Comparison of ENCODE assay signal across 14 cellular contexts in the genomic region with DNA sequence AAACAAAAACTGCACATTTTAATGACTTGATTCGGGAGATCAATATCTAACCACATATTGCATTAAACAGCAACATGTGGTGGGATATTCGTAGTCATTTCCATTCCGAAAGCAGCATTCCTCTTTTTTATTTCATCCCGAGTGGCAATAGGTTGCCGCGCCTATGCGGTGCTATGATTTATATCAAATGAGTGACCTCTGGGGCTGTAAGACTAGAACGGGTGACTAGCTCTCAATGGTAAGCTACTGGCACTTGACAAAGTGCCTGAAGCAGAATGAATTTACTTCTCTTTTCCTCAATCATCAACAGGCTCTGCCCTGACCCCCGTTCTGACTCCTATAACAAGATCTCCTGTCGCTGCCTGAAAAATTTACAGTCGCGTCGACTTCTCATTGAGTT.
A peak's percentile ranks its signal among the peaks of the same experiment; 100 is the strongest.
DNase-seq lines count a peak whose midpoint lies in the region; ATAC-seq and TF ChIP-seq lines count a peak whose summit lies in the region.
"Had no signal": no experiment of that assay in that cellular context is flagged by ENCODE, and none has a peak within 500 bp of the region (broad histone marks: within the 10 kb centered on the region; RNA-seq: fewer than 3 reads in every experiment).

No MANE protein-coding gene starts in this region.

- H3K9me3 ChIP-seq in fibroblast of lung (ENCODE audit: control insufficient read depth, insufficient read depth, low read depth, low read length) (no peaks in the 10 kb centered on the region), OCI-LY7 (ENCODE audit: low read length) (no peaks in the 10 kb centered on the region)
- H3K9me3 ChIP-seq: SJSA1 had no signal

- DNase-seq in DMS79 treated with DMSO at 0.1 percent for 48 hours (lab: John Stamatoyannopoulos, UW) (peak; percentile 8), DMS79 (lab: John Stamatoyannopoulos, UW) (no peak), NCI-H2227 (lab: John Stamatoyannopoulos, UW; ENCODE audit: unreplicated experiment) (peak; percentile 40), fibroblast of lung (ENCODE audit: low read depth in 2 of 2) (no peak), retina (peak; percentile 40), OCI-LY7 (ENCODE audit: low spot score) (no peak), NCI-H2081 treated with DMSO at 0.1 percent for 48 hours (lab: John Stamatoyannopoulos, UW) (no peak)
- DNase-seq: C1 segment of cervical spinal cord, MV-4-11, NCI-H526, PC-3 had no signal

- H3K36me3 ChIP-seq in fibroblast of lung (ENCODE audit: control insufficient read depth, insufficient read depth, low read length) = no peaks in the 10 kb centered on the region
- H3K36me3 ChIP-seq in OCI-LY7 (ENCODE audit: insufficient read depth, low read length) = no peaks in the 10 kb centered on the region
- H3K36me3 ChIP-seq: SJSA1 had no signal

- H3K4me3 ChIP-seq in fibroblast of lung (replicated peaks in 1 of 4; ENCODE audit: control extremely low read depth in 1 of 4, insufficient read depth in 1 of 4, low read depth in 3 of 4, low read length in 4 of 4) (no peak overlapping the region), OCI-LY7 (ENCODE audit: low read depth, low read length, poor library complexity, severe bottlenecking) (no peak overlapping the region)
- H3K4me3 ChIP-seq: SJSA1 had no signal

- intact Hi-C loops in OCI-LY7 (cut with micrococcal nuclease; ENCODE audit: unreplicated experiment) = no loop called here

- CTCF ChIA-PET in OCI-LY7 (lab: Charles Lee; ENCODE audit: unreplicated experiment) = no interaction called here

- H4K20me1 ChIP-seq in fibroblast of lung (ENCODE audit: control insufficient read depth, extremely low read depth, insufficient read depth, low read length) (no peaks in the 10 kb centered on the region), OCI-LY7 (ENCODE audit: insufficient read depth, low read length) (no peaks in the 10 kb centered on the region)

- no peak overlapping the region for H3K27ac ChIP-seq in fibroblast of lung (ENCODE audit: insufficient read depth, low read length)
- no peak overlapping the region for H3K27ac ChIP-seq in OCI-LY7 (ENCODE audit: low read depth, low read length, poor library complexity, severe bottlenecking)
- H3K27ac ChIP-seq: 22Rv1, SJSA1 had no signal

- no peak for TF ChIP-seq CTCF in fibroblast of lung (conservative IDR thresholded peaks at IDR 0.05 in 1 of 2, IDR thresholded peaks at IDR 0.05 in 1 of 2; ENCODE audit: low read depth in 1 of 2, low read length in 2 of 2)
- no peak for TF ChIP-seq CTCF in OCI-LY7 (conservative IDR thresholded peaks at IDR 0.05; ENCODE audit: low read length)

- no TSS peak for BruUV-seq in OCI-LY7 (replicated peaks; lab: Mats Ljungman, UMichigan)

- POLR2A ChIA-PET in OCI-LY7 (lab: Charles Lee) = no interaction called here

- no peaks in the 10 kb centered on the region for H3K9me2 ChIP-seq in OCI-LY7 (ENCODE audit: insufficient read depth, low read length)

- H3K4me2 ChIP-seq in fibroblast of lung (ENCODE audit: extremely low read depth, insufficient read depth, low read length) (no peak overlapping the region), OCI-LY7 (ENCODE audit: low read length) (no peak overlapping the region)

- H3K9ac ChIP-seq in fibroblast of lung (ENCODE audit: insufficient read depth, low read length) = no peak overlapping the region

- H2AFZ ChIP-seq in fibroblast of lung (ENCODE audit: low read length) = peak overlapping the region; percentile 2
- no peak overlapping the region for H2AFZ ChIP-seq in OCI-LY7 (ENCODE audit: low read length)

- H3K4me1 ChIP-seq in fibroblast of lung (ENCODE audit: control insufficient read depth, extremely low read depth, insufficient read depth, low read length) (no peaks in the 10 kb centered on the region), OCI-LY7 (ENCODE audit: insufficient read depth, low read length, poor library complexity, severe bottlenecking) (no peaks in the 10 kb centered on the region)

- ATAC-seq in HG02870 (IDR thresholded peaks at IDR 0.05; ENCODE audit: unreplicated experiment) = no peak
- ATAC-seq: PC-3 had no signal

- H3K79me2 ChIP-seq in fibroblast of lung (ENCODE audit: control insufficient read depth, insufficient read depth, low read length) (no peaks in the 10 kb centered on the region), OCI-LY7 (ENCODE audit: insufficient read depth, low read depth, low read length) (no peaks in the 10 kb centered on the region)

- H3K27me3 ChIP-seq in fibroblast of lung (ENCODE audit: control insufficient read depth, insufficient read depth, low read length) = no peaks in the 10 kb centered on the region
- H3K27me3 ChIP-seq: SJSA1 had no signal

Comparison
In these comparisons a context has a peak if more than half of its experiments do, and no peak if none do; other contexts are left out.
1. DNase-seq: peak in DMS79 treated with DMSO at 0.1 percent for 48 hours (single experiment), NCI-H2227 (single experiment) and retina (single experiment); none in DMS79 (single experiment), fibroblast of lung (0 of 2), OCI-LY7 (single experiment) and NCI-H2081 treated with DMSO at 0.1 percent for 48 hours (single experiment).